ENCODE assay signal across 9 cellular contexts in the genomic region with DNA sequence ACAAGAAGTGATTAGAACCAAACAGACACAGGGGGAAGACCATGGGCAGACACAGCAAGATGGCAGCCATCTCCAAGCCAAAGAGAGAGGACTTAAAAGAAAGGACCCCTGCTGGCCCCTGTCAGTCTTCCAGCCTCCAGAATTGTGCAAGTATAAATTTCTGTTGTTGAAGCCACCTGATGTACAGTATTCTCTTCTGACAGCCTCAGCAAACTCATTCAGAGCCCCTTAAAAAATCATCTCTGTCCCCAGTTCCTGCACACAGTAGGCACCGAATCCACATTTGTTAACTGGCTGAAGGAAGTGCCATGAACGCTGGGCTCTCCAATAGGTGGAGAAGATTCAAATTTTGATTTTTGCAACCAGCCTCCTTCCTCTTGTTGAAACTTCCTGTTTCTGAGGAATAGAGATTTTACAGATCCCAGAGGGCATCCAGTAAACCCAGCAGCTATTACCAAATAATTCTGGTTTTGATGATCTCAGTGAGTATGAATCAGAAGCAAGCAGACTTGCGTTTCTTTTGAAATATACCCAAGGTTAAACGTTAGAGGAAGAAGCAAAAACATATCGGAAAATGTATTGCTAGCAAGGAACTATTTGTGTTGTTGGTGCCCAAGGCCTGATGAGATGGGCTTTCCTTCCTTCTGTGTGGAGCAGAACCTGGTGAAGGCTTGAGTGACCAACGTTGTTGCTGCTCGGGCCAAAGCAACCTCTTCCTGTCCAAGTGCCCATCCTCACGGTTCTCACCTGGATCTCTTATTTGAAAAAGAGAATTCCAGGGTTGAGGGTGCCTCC. TPM values are rescaled to one million over a fixed set of nuclear protein-coding genes. Genes with fewer than 3 reads are reported as not detected.
DNase-seq lines count a peak whose midpoint lies in the region; ATAC-seq and TF ChIP-seq lines count a peak whose summit lies in the region.
"Had no signal": no experiment of that assay in that cellular context is flagged by ENCODE, and none has a peak within 500 bp of the region (broad histone marks: within the 10 kb centered on the region; RNA-seq: fewer than 3 reads in every experiment).

No MANE protein-coding gene starts in this region.

- DNase-seq in CD1c-positive myeloid dendritic cell (ENCODE audit: extremely low spot score): peak; percentile 96
- peak; percentile 75 to 98 for DNase-seq in NOMO-1 (lab: John Stamatoyannopoulos, UW; ENCODE audit: unreplicated experiment in 2 of 2)
- DNase-seq in cardiac fibroblast (ENCODE audit: low read depth in 2 of 2): peak; percentile 89 to 95
- peak; percentile 57 for DNase-seq in myocyte (ENCODE audit: low read depth)
- no peak for DNase-seq in RPMI8226
- no peak for DNase-seq in G401 (ENCODE audit: low spot score)
- no peak for DNase-seq in prostate gland (ENCODE audit: low spot score)

- 78% methylated on average over 8 of the region's 8 CpGs for WGBS in prostate gland

- H3K27me3 ChIP-seq in prostate gland (replicated peaks; ENCODE audit: insufficient read depth): no peaks in the 10 kb centered on the region

- no peak overlapping the region for H3K4me3 ChIP-seq in cardiac fibroblast (replicated peaks in 1 of 2; ENCODE audit: low read depth in 2 of 2, low read length in 2 of 2)
- H3K4me3 ChIP-seq in prostate gland: no peak overlapping the region
- H3K4me3 ChIP-seq: GM12878 had no signal

- TF ChIP-seq CTCF in cardiac fibroblast (IDR thresholded peaks at IDR 0.05; ENCODE audit: low read depth, low read length) (no peak), prostate gland (IDR thresholded peaks at IDR 0.05) (no peak)

- no peak for ATAC-seq in HG02870 (IDR thresholded peaks at IDR 0.05; ENCODE audit: unreplicated experiment)
- ATAC-seq: GM12878 had no signal

- no peaks in the 10 kb centered on the region for H3K9me3 ChIP-seq in prostate gland

- in situ Hi-C loops in G401 (cut with HindIII; ENCODE audit: low sequenced_read_pairs): no loop called here

- no peaks in the 10 kb centered on the region for H3K4me1 ChIP-seq in prostate gland (replicated peaks)

- intact Hi-C loops in prostate gland (cut with DNase I): no loop called here

- TF ChIP-seq POLR2A in prostate gland (IDR thresholded peaks at IDR 0.05): no peak

- H3K27ac ChIP-seq in prostate gland: no peak overlapping the region

- H3K36me3 ChIP-seq in prostate gland: no peaks in the 10 kb centered on the region

RNA-seq across cellular contexts. Expression of a gene that starts 47.7 kb away (rescaled TPM):
- 0.24 and 0.31 TPM in 2 replicates for total RNA-seq in myocyte
- 0.23 TPM for polyA plus RNA-seq in myocyte (2012)
- total RNA-seq in G401 (2014; rRNA removed; shearing (Covaris generic)): under 0.01 and 2.4 TPM in 2 replicates
- total RNA-seq in prostate gland: 1 to 10 TPM; 7.4 to 9.6 TPM

RNA-seq across cellular contexts. Expression of a gene that starts 55.5 kb away (rescaled TPM):
- total RNA-seq in myocyte (106 and 124 TPM in 2 replicates), prostate gland (10 to 100 TPM; 57.4 to 94.2 TPM)
- polyA plus RNA-seq in myocyte (2012): 58.3 TPM
- 12.1 and 16.1 TPM in 2 replicates for total RNA-seq in G401 (2014; rRNA removed; shearing (Covaris generic))

Comparison
In these comparisons a context has a peak if more than half of its experiments do, and no peak if none do; other contexts are left out.
1. DNase-seq: peak in CD1c-positive myeloid dendritic cell (single experiment), NOMO-1 (2 of 2), cardiac fibroblast (2 of 2) and myocyte (single experiment); none in RPMI8226 (single experiment), G401 (single experiment) and prostate gland (single experiment).